13 cellular contexts compared by ENCODE assay signal in genomic region chr3:12901631-12902045, GRCh38.
DNase-seq lines count a peak whose midpoint lies in the region; ATAC-seq, FAIRE-seq and TF ChIP-seq lines count a peak whose summit lies in the region.
"Had no signal": no experiment of that assay in that cellular context is flagged by ENCODE, and none has a peak within 500 bp of the region (broad histone marks: within the 10 kb centered on the region; RNA-seq: fewer than 3 reads in every experiment).

No MANE protein-coding gene starts in this region.

- CTCF ChIA-PET in OCI-LY7 (lab: Charles Lee; ENCODE audit: unreplicated experiment), result no interaction called here

- no peaks in the 10 kb centered on the region for H3K27me3 ChIP-seq in left ventricle myocardium inferior (ENCODE audit: low read depth)
- H3K27me3 ChIP-seq: pancreas had no signal

- peak overlapping the region; percentile 62 for H3K27ac Mint-ChIP-seq in glutamatergic neuron (ENCODE audit: unreplicated experiment)

- FAIRE-seq in H54 (lab: Jason Lieb, UNC), result no peak
- FAIRE-seq: pancreas had no signal

- H3K9me3 ChIP-seq in left ventricle myocardium inferior (replicated peaks) (no peaks in the 10 kb centered on the region), OCI-LY7 (ENCODE audit: low read length) (no peaks in the 10 kb centered on the region)
- H3K9me3 ChIP-seq: pancreas had no signal

- TF ChIP-seq POLR2A in H54 (IDR thresholded peaks at IDR 0.05; ENCODE audit: low read depth, low read length), result no peak

- no peaks in the 10 kb centered on the region for H3K79me2 ChIP-seq in OCI-LY7 (ENCODE audit: insufficient read depth, low read depth, low read length)

- ATAC-seq in left cardiac atrium (no peak), HG03442 (IDR thresholded peaks at IDR 0.05; ENCODE audit: unreplicated experiment) (no peak)
- ATAC-seq: pancreas had no signal

- peaks cover 47% of the 10 kb centered on the region for H3K4me1 Mint-ChIP-seq in glutamatergic neuron (ENCODE audit: low read depth, unreplicated experiment)

- intact Hi-C loops in left ventricle myocardium inferior (cut with micrococcal nuclease), result no loop called here
- intact Hi-C loops in left cardiac atrium (cut with DNase I), result no loop called here
- intact Hi-C loops in OCI-LY7 (cut with micrococcal nuclease; ENCODE audit: unreplicated experiment), result loop anchor here (2.0 to 5.0 kb wide), 2 partner anchors 49 to 81 kb away; no protein-coding TSS in a partner anchor

- no peaks in the 10 kb centered on the region for H4K20me1 ChIP-seq in OCI-LY7 (ENCODE audit: insufficient read depth, low read length)

- H3K4me3 ChIP-seq in left ventricle myocardium inferior (no peak overlapping the region), OCI-LY7 (ENCODE audit: low read depth, low read length, poor library complexity, severe bottlenecking) (no peak overlapping the region)
- H3K4me3 ChIP-seq: pancreas had no signal

- no peak overlapping the region for H3K4me2 ChIP-seq in OCI-LY7 (ENCODE audit: low read length)

- H3K9me3 Mint-ChIP-seq in glutamatergic neuron (ENCODE audit: unreplicated experiment), result peaks cover 29% of the 10 kb centered on the region

- H3K27ac ChIP-seq in left ventricle myocardium inferior (replicated peaks) (no peak overlapping the region), OCI-LY7 (ENCODE audit: low read depth, low read length, poor library complexity, severe bottlenecking) (no peak overlapping the region)
- H3K27ac ChIP-seq: pancreas, RWPE1 had no signal

- H3K36me3 Mint-ChIP-seq in glutamatergic neuron (ENCODE audit: unreplicated experiment), result peaks cover 4% of the 10 kb centered on the region

- POLR2A ChIA-PET in OCI-LY7 (lab: Charles Lee), result no interaction called here

- H3K4me3 Mint-ChIP-seq in glutamatergic neuron (ENCODE audit: unreplicated experiment), result peak overlapping the region; percentile 20

- peak; percentile 18 for TF ChIP-seq CTCF in left ventricle myocardium inferior (IDR thresholded peaks at IDR 0.05; ENCODE audit: borderline replicate concordance)
- peak; percentile 56 for TF ChIP-seq CTCF in OCI-LY7 (conservative IDR thresholded peaks at IDR 0.05; ENCODE audit: low read length)
- no peak for TF ChIP-seq CTCF in glutamatergic neuron (IDR thresholded peaks at IDR 0.05; ENCODE audit: partially characterized antibody, unreplicated experiment)

- no TSS peak for BruUV-seq in OCI-LY7 (replicated peaks; lab: Mats Ljungman, UMichigan)

- peaks cover 82% of the 10 kb centered on the region for H3K36me3 ChIP-seq in left ventricle myocardium inferior
- H3K36me3 ChIP-seq in OCI-LY7 (ENCODE audit: insufficient read depth, low read length), result peaks cover 54% of the 10 kb centered on the region

- H2AFZ ChIP-seq in OCI-LY7 (ENCODE audit: low read length), result no peak overlapping the region

- no peak for DNase-seq in left ventricle myocardium inferior
- DNase-seq in left cardiac atrium, result no peak
- DNase-seq in OCI-LY7 (ENCODE audit: low spot score), result peak; percentile 60
- peak; percentile 23 for DNase-seq in glutamatergic neuron
- DNase-seq in A172 (ENCODE audit: low spot score), result no peak
- no peak for DNase-seq in HCEC 1CT
- no peak for DNase-seq in H54 (ENCODE audit: insufficient read length, low spot score)
- DNase-seq: activated CD4-positive, CD25-positive, alpha-beta regulatory T cell; IMR-90; NCI-H2029 had no signal

- H3K9me2 ChIP-seq in OCI-LY7 (ENCODE audit: insufficient read depth, low read length), result no peaks in the 10 kb centered on the region

- peaks cover 28% of the 10 kb centered on the region for H3K27me3 Mint-ChIP-seq in glutamatergic neuron (ENCODE audit: unreplicated experiment)

- peaks cover 53% of the 10 kb centered on the region for H3K4me1 ChIP-seq in left ventricle myocardium inferior
- peaks cover 12% of the 10 kb centered on the region for H3K4me1 ChIP-seq in OCI-LY7 (ENCODE audit: insufficient read depth, low read length, poor library complexity, severe bottlenecking)
- H3K4me1 ChIP-seq: pancreas had no signal

Comparison
In these comparisons a context has a peak if more than half of its experiments do, and no peak if none do; other contexts are left out.
1. DNase-seq: peak in OCI-LY7 (single experiment) and glutamatergic neuron (single experiment); none in left ventricle myocardium inferior (single experiment), left cardiac atrium (single experiment), A172 (single experiment), HCEC 1CT (single experiment) and H54 (single experiment).